22 cellular contexts compared by ENCODE assay signal in genomic region chr15:64132217-64132616, GRCh38. TPM values are rescaled to one million over a fixed set of nuclear protein-coding genes. Genes with fewer than 3 reads are reported as not detected.
DNase-seq lines count a peak whose midpoint lies in the region; ATAC-seq and TF ChIP-seq lines count a peak whose summit lies in the region.
"Had no signal": no experiment of that assay in that cellular context is flagged by ENCODE, and none has a peak within 500 bp of the region (broad histone marks: within the 10 kb centered on the region; RNA-seq: fewer than 3 reads in every experiment).

No MANE protein-coding gene starts in this region.

- H3K56ac ChIP-seq in mesendoderm (ENCODE audit: low read length) = no peak overlapping the region

- H3K27ac ChIP-seq in layer of hippocampus (ENCODE audit: low read depth, low read length) = peak overlapping the region; percentile 86
- peak overlapping the region; percentile 93 for H3K27ac ChIP-seq in temporal lobe (ENCODE audit: low read depth, low read length)
- no peak overlapping the region for H3K27ac ChIP-seq in mesendoderm (ENCODE audit: low read depth, low read length)
- H3K27ac ChIP-seq in neural progenitor cell = no peak overlapping the region
- H3K27ac ChIP-seq: 22Rv1, GM23248, HL-60 had no signal

- H4K5ac ChIP-seq in mesendoderm (ENCODE audit: low read length) = no peak overlapping the region

- H3F3A ChIP-seq in neural progenitor cell (ENCODE audit: low read depth) = no peaks in the 10 kb centered on the region

- H4K8ac ChIP-seq in mesendoderm (ENCODE audit: low read depth, low read length) = no peak overlapping the region

- no peaks in the 10 kb centered on the region for H3K4me1 Mint-ChIP-seq in activated T-cell treated with anti-CD3 and anti-CD28 coated beads, Interleukin-2, amount 50 U/mL, for 24 hours (ENCODE audit: low read depth)
- no peaks in the 10 kb centered on the region for H3K4me1 Mint-ChIP-seq in activated T-cell treated with anti-CD3 and anti-CD28 coated beads, Interleukin-2, amount 50 U/mL, for 4 hours (ENCODE audit: low read depth)
- H3K4me1 Mint-ChIP-seq in neural progenitor cell = no peaks in the 10 kb centered on the region
- H3K4me1 Mint-ChIP-seq: CD14-positive monocyte had no signal

- no peak overlapping the region for H2BK120ac ChIP-seq in mesendoderm (ENCODE audit: low read depth, low read length)

- no peak for ATAC-seq in activated T-cell treated with anti-CD3 and anti-CD28 coated beads, Interleukin-2, amount 50 U/mL, for 4 hours
- ATAC-seq in esophagus mucosa = peak; percentile 70

- no peak overlapping the region for H3K4ac ChIP-seq in mesendoderm (ENCODE audit: low read depth, low read length)

- H3K36me3 ChIP-seq in mesendoderm (ENCODE audit: control insufficient read depth, insufficient read depth, low read length) (peaks cover 26% of the 10 kb centered on the region), neural progenitor cell (no peaks in the 10 kb centered on the region)

- H2BK5ac ChIP-seq in mesendoderm (ENCODE audit: low read length) = no peak overlapping the region

- H3K9me3 ChIP-seq in neural progenitor cell (ENCODE audit: low read depth) = no peaks in the 10 kb centered on the region
- H3K9me3 ChIP-seq: Caco-2, HAP-1 had no signal

- peak overlapping the region; percentile 6 for H3K27ac Mint-ChIP-seq in activated T-cell treated with anti-CD3 and anti-CD28 coated beads, Interleukin-2, amount 50 U/mL, for 24 hours
- H3K27ac Mint-ChIP-seq in neural progenitor cell = no peak overlapping the region

- H3K4me1 ChIP-seq in mesendoderm (ENCODE audit: control insufficient read depth, low read depth, low read length) = no peaks in the 10 kb centered on the region
- H3K4me1 ChIP-seq in neural progenitor cell = no peaks in the 10 kb centered on the region
- H3K4me1 ChIP-seq: Caco-2, HAP-1 had no signal

- DNase-seq in activated T-cell treated with anti-CD3 and anti-CD28 coated beads, Interleukin-2, amount 50 U/mL, for 24 hours = no peak
- no peak for DNase-seq in activated T-cell treated with anti-CD3 and anti-CD28 coated beads, Interleukin-2, amount 50 U/mL, for 4 hours
- no peak for DNase-seq in HCEC 1CT
- no peak for DNase-seq in mesendoderm
- no peak for DNase-seq in neural progenitor cell (ENCODE audit: low spot score)
- DNase-seq: AML-193, Caco-2, GDM1, GM23248, NCI-H1436, NCI-H1930, NCI-H226, NCI-H524 treated with DMSO at 0.1 percent for 48 hours, RPMI8226 had no signal

- H4K20me1 ChIP-seq in neural progenitor cell (ENCODE audit: low read depth) = no peaks in the 10 kb centered on the region

- no peak overlapping the region for H3K4me3 Mint-ChIP-seq in activated T-cell treated with anti-CD3 and anti-CD28 coated beads, Interleukin-2, amount 50 U/mL, for 24 hours
- H3K4me3 Mint-ChIP-seq in activated T-cell treated with anti-CD3 and anti-CD28 coated beads, Interleukin-2, amount 50 U/mL, for 4 hours = no peak overlapping the region
- no peak overlapping the region for H3K4me3 Mint-ChIP-seq in neural progenitor cell
- H3K4me3 Mint-ChIP-seq: CD14-positive monocyte had no signal

- no peaks in the 10 kb centered on the region for H3K27me3 Mint-ChIP-seq in activated T-cell treated with anti-CD3 and anti-CD28 coated beads, Interleukin-2, amount 50 U/mL, for 24 hours
- no peaks in the 10 kb centered on the region for H3K27me3 Mint-ChIP-seq in activated T-cell treated with anti-CD3 and anti-CD28 coated beads, Interleukin-2, amount 50 U/mL, for 4 hours (ENCODE audit: low read depth)
- peaks cover 2% of the 10 kb centered on the region for H3K27me3 Mint-ChIP-seq in neural progenitor cell (ENCODE audit: insufficient read depth, low read depth)

- H3K36me3 Mint-ChIP-seq in activated T-cell treated with anti-CD3 and anti-CD28 coated beads, Interleukin-2, amount 50 U/mL, for 24 hours (ENCODE audit: low read depth) = peaks cover 98% of the 10 kb centered on the region
- H3K36me3 Mint-ChIP-seq in activated T-cell treated with anti-CD3 and anti-CD28 coated beads, Interleukin-2, amount 50 U/mL, for 4 hours (ENCODE audit: insufficient read depth) = peaks cover 46% of the 10 kb centered on the region
- peaks cover 48% of the 10 kb centered on the region for H3K36me3 Mint-ChIP-seq in neural progenitor cell

- H2BK15ac ChIP-seq in mesendoderm (replicated peaks; ENCODE audit: low read depth) = no peak overlapping the region

- H3K27me3 ChIP-seq in layer of hippocampus (ENCODE audit: control insufficient read depth, insufficient read depth, low read length) = no peaks in the 10 kb centered on the region
- no peaks in the 10 kb centered on the region for H3K27me3 ChIP-seq in mesendoderm (ENCODE audit: insufficient read depth, low read length, poor library complexity)
- H3K27me3 ChIP-seq in neural progenitor cell = no peaks in the 10 kb centered on the region

- TF ChIP-seq CTCF in neural progenitor cell (IDR thresholded peaks at IDR 0.05) = no peak

- no peak overlapping the region for H2AK5ac ChIP-seq in mesendoderm (ENCODE audit: low read length)

- no CpG with 5 or more reads among the region's 4 CpGs for whole genome bisulfite sequencing in mesendoderm (ENCODE audit: extremely low coverage, insufficient coverage, low lambda C conversion rate)

- no peaks in the 10 kb centered on the region for H3K9me3 Mint-ChIP-seq in activated T-cell treated with anti-CD3 and anti-CD28 coated beads, Interleukin-2, amount 50 U/mL, for 24 hours
- no peaks in the 10 kb centered on the region for H3K9me3 Mint-ChIP-seq in activated T-cell treated with anti-CD3 and anti-CD28 coated beads, Interleukin-2, amount 50 U/mL, for 4 hours
- no peaks in the 10 kb centered on the region for H3K9me3 Mint-ChIP-seq in neural progenitor cell

- no peak overlapping the region for H3K23ac ChIP-seq in mesendoderm (ENCODE audit: low read length)

- H3K4me2 ChIP-seq in mesendoderm (ENCODE audit: low read length) (no peak overlapping the region), neural progenitor cell (no peak overlapping the region)

- no peaks in the 10 kb centered on the region for H3K79me2 ChIP-seq in mesendoderm (ENCODE audit: control insufficient read depth, insufficient read depth, low read length)
- H3K79me2 ChIP-seq in neural progenitor cell (ENCODE audit: low read depth) = no peaks in the 10 kb centered on the region

- H2AFZ ChIP-seq in neural progenitor cell (replicated peaks) = no peak overlapping the region
- H2AFZ ChIP-seq: GM23248 had no signal

- no peaks in the 10 kb centered on the region for H3K79me1 ChIP-seq in mesendoderm (ENCODE audit: low read length)

- H3K18ac ChIP-seq in mesendoderm (ENCODE audit: low read length) = no peak overlapping the region

- no peak overlapping the region for H3K9ac ChIP-seq in mesendoderm (ENCODE audit: low read length)
- no peak overlapping the region for H3K9ac ChIP-seq in neural progenitor cell
- H3K9ac ChIP-seq: GM23248 had no signal

- H3K4me3 ChIP-seq in mesendoderm (ENCODE audit: low read length) (no peak overlapping the region), neural progenitor cell (no peak overlapping the region)
- H3K4me3 ChIP-seq: GM23248, HAP-1 had no signal

RNA-seq across cellular contexts. Expression of gene SNX22, which starts 19.3 kb away (rescaled TPM):
- total RNA-seq in activated T-cell treated with anti-CD3 and anti-CD28 coated beads, Interleukin-2, amount 50 U/mL, for 4 hours = under 1 TPM; 0.26 to 0.35 (median 0.30) TPM
- total RNA-seq in esophagus mucosa = 0.28 TPM
- 4.2 TPM for total RNA-seq in temporal lobe
- 1.2 TPM for polyA plus RNA-seq in mesendoderm (2013, experiment 1 of 2)
- 1.2 TPM for polyA plus RNA-seq in mesendoderm (2013, experiment 2 of 2)
- total RNA-seq in neural progenitor cell (ENCODE audit: low replicate concordance) = 4.0 and 6.4 TPM in 2 replicates
- total RNA-seq: Daoy, GM23248 had no signal

RNA-seq across cellular contexts. Expression of gene PPIB, which starts 30.6 kb away (rescaled TPM):
- 100 to 1,000 TPM; 411 to 479 (median 433) TPM for total RNA-seq in activated T-cell treated with anti-CD3 and anti-CD28 coated beads, Interleukin-2, amount 50 U/mL, for 4 hours
- total RNA-seq in esophagus mucosa = 260 TPM
- 88.0 TPM for total RNA-seq in temporal lobe
- 643 TPM for polyA plus RNA-seq in mesendoderm (2013, experiment 1 of 2)
- polyA plus RNA-seq in mesendoderm (2013, experiment 2 of 2) = 637 TPM
- 109 and 137 TPM in 2 replicates for total RNA-seq in neural progenitor cell (ENCODE audit: low replicate concordance)

RNA-seq across cellular contexts. Expression of gene SNX1, which starts 36.4 kb away (rescaled TPM):
- 10 to 100 TPM; 88.4 to 96.4 (median 93.6) TPM for total RNA-seq in activated T-cell treated with anti-CD3 and anti-CD28 coated beads, Interleukin-2, amount 50 U/mL, for 4 hours
- total RNA-seq in esophagus mucosa (76.6 TPM), temporal lobe (26.8 TPM), neural progenitor cell (ENCODE audit: low replicate concordance) (24.0 and 31.3 TPM in 2 replicates)
- 39.2 TPM for polyA plus RNA-seq in mesendoderm (2013, experiment 1 of 2)
- 41.6 TPM for polyA plus RNA-seq in mesendoderm (2013, experiment 2 of 2)

RNA-seq across cellular contexts. Expression of gene CIAO2A, which starts 38.6 kb away (rescaled TPM):
- 10 to 100 TPM; 37.5 to 45.4 (median 44.1) TPM for total RNA-seq in activated T-cell treated with anti-CD3 and anti-CD28 coated beads, Interleukin-2, amount 50 U/mL, for 4 hours
- total RNA-seq in esophagus mucosa (25.6 TPM), temporal lobe (29.0 TPM), neural progenitor cell (ENCODE audit: low replicate concordance) (114 and 210 TPM in 2 replicates)
- 100.0 TPM for polyA plus RNA-seq in mesendoderm (2013, experiment 1 of 2)
- polyA plus RNA-seq in mesendoderm (2013, experiment 2 of 2) = 131 TPM

Comparison
In these comparisons a context has a peak if more than half of its experiments do, and no peak if none do; other contexts are left out.
1. H3K27ac ChIP-seq: peak in layer of hippocampus (single experiment) and temporal lobe (single experiment); none in mesendoderm (single experiment) and neural progenitor cell (single experiment).